In the genomic region with DNA sequence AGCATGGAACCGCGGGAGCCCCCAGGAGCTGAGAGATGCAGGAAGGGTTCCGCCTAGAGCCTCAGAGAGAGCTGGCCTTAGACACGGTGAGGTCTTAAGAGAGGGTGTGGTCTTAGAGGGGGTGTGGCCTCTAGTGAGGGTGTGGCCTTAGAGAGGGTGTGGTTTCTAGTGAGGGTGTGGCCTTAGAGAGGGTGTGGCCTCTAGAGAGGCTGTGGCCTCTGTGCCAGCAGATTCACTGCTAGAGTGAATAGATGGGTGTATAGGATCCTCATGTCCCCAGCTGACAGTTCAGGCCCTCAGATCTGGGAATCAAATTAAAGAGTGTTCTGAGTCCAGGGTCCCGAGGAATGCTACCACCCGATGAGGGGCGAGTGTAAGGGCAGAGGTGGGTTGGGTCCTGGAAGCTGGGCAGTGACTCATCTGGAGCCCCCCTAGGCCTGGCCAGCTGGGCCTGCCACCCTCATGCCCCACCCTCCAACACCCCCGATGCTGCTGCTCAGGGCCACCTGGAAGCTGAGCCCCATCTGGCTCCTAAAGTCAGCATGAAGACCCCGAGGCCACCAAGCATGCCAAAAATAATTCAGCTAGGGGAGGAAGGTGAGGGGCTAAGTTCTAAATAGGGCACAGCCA, we compare ENCODE assay signal across 7 cellular contexts. TPM values are rescaled to one million over a fixed set of nuclear protein-coding genes. Genes with fewer than 3 reads are reported as not detected.
DNase-seq lines count a peak whose midpoint lies in the region; ATAC-seq, FAIRE-seq and TF ChIP-seq lines count a peak whose summit lies in the region.

No MANE protein-coding gene starts in this region.

- peak; percentile 49 for FAIRE-seq in keratinocyte (lab: Jason Lieb, UNC)

- H3K4me3 ChIP-seq in keratinocyte (ENCODE audit: control insufficient read depth in 2 of 3, extremely low read depth in 1 of 3, insufficient read depth in 2 of 3, low read depth in 1 of 3, low read length in 3 of 3), result no peak overlapping the region
- H3K4me3 ChIP-seq in ovary, result no peak overlapping the region

- H3K9me1 ChIP-seq in keratinocyte (ENCODE audit: control insufficient read depth, extremely low read depth, insufficient read depth, low read length), result no peaks in the 10 kb centered on the region

- no peak overlapping the region for H3K9ac ChIP-seq in keratinocyte (ENCODE audit: control insufficient read depth, extremely low read depth, insufficient read depth, low read length)

- peaks cover 3% of the 10 kb centered on the region for H4K20me1 ChIP-seq in keratinocyte (ENCODE audit: control insufficient read depth, extremely low read depth, insufficient read depth, low read length)

- no peak overlapping the region for H2AFZ ChIP-seq in keratinocyte (ENCODE audit: control insufficient read depth, low read length)

- DNase-seq in GM10248 (ENCODE audit: extremely low spot score), result peak; percentile 50
- peak; percentile 14 for DNase-seq in LoVo (ENCODE audit: low spot score)
- peak; percentile 61 for DNase-seq in activated CD8-positive, alpha-beta T cell treated with anti-CD3 and anti-CD28 coated beads for 36 hours
- DNase-seq in keratinocyte (ENCODE audit: low read depth, low spot score), result no peak
- DNase-seq in pons (ENCODE audit: low spot score), result no peak
- no peak for DNase-seq in ovary

- intact Hi-C loops in activated CD8-positive, alpha-beta T cell treated with anti-CD3 and anti-CD28 coated beads for 36 hours (cut with micrococcal nuclease), result no loop called here
- intact Hi-C loops in ovary (cut with DNase I), result no loop called here

- no peak overlapping the region for H3K4me2 ChIP-seq in keratinocyte (ENCODE audit: control insufficient read depth, extremely low read depth, insufficient read depth, low read depth, low read length)

- H3K4me1 Mint-ChIP-seq in activated CD8-positive, alpha-beta T cell treated with anti-CD3 and anti-CD28 coated beads for 36 hours (ENCODE audit: low read depth), result peaks cover 6% of the 10 kb centered on the region

- TF ChIP-seq CTCF in GM10248 (IDR thresholded peaks at IDR 0.05; ENCODE audit: control extremely low read depth, extremely low read depth, low read depth, missing control alignments) (no peak), keratinocyte (optimal IDR thresholded peaks at IDR 0.05 in 1 of 3, IDR thresholded peaks at IDR 0.05 in 1 of 3, conservative IDR thresholded peaks at IDR 0.05 in 1 of 3; ENCODE audit: extremely low read depth in 1 of 3, insufficient read depth in 2 of 3, low read length in 3 of 3) (no peak), ovary (IDR thresholded peaks at IDR 0.05) (no peak)
- TF ChIP-seq CTCF in activated CD8-positive, alpha-beta T cell treated with anti-CD3 and anti-CD28 coated beads for 36 hours (IDR thresholded peaks at IDR 0.05), result no peak

- dilution Hi-C loops in keratinocyte (cut with MboI; ENCODE audit: extremely low pct_ligation_motif_present, low sequenced_read_pairs), result no loop called here

- CTCF ChIA-PET in GM10248 (lab: Yijun Ruan, JAX), result interaction anchor here (1.1 kb wide), 1 partner anchor 9 kb away, joined by 3 read pairs; no protein-coding TSS in a partner anchor
- CTCF ChIA-PET in activated CD8-positive, alpha-beta T cell treated with anti-CD3 and anti-CD28 coated beads for 36 hours (lab: Charles Lee), result interaction anchor here (1.5 to 3.0 kb wide), 2 partner anchors 53 to 61 kb away, joined by 4 to 20 read pairs; no protein-coding TSS in a partner anchor

- H3K27ac ChIP-seq in keratinocyte (ENCODE audit: control insufficient read depth, insufficient read depth, low read length) (no peak overlapping the region), ovary (no peak overlapping the region)

- no peak overlapping the region for H3K27ac Mint-ChIP-seq in activated CD8-positive, alpha-beta T cell treated with anti-CD3 and anti-CD28 coated beads for 36 hours

- H3K36me3 ChIP-seq in keratinocyte (ENCODE audit: control insufficient read depth in 2 of 2, extremely low read depth in 1 of 2, insufficient read depth in 2 of 2, low read length in 2 of 2) (no peaks in the 10 kb centered on the region), ovary (no peaks in the 10 kb centered on the region)

- WGBS in ovary, 3 donors, result 70 to 79% (median 71%) methylated on average over 8 to 9 of the region's 9 CpGs

- TF ChIP-seq EP300 in ovary (IDR thresholded peaks at IDR 0.05), result no peak

- no peaks in the 10 kb centered on the region for H3K36me3 Mint-ChIP-seq in activated CD8-positive, alpha-beta T cell treated with anti-CD3 and anti-CD28 coated beads for 36 hours (ENCODE audit: low read depth)

- H3K27me3 Mint-ChIP-seq in activated CD8-positive, alpha-beta T cell treated with anti-CD3 and anti-CD28 coated beads for 36 hours, result peaks cover 10% of the 10 kb centered on the region

- no peak for TF ChIP-seq POLR2A in ovary (IDR thresholded peaks at IDR 0.05)

- H3K79me2 ChIP-seq in keratinocyte (ENCODE audit: control insufficient read depth, insufficient read depth, low read length), result no peaks in the 10 kb centered on the region

- POLR2A ChIA-PET in GM10248 (lab: Yijun Ruan, JAX), result no interaction called here
- POLR2A ChIA-PET in activated CD8-positive, alpha-beta T cell treated with anti-CD3 and anti-CD28 coated beads for 36 hours (lab: Charles Lee), result no interaction called here

- H3K27me3 ChIP-seq in keratinocyte (ENCODE audit: control insufficient read depth, extremely low read depth, insufficient read depth, low read length) (peaks cover 39% of the 10 kb centered on the region), ovary (no peaks in the 10 kb centered on the region)

- no peaks in the 10 kb centered on the region for H3K9me3 Mint-ChIP-seq in activated CD8-positive, alpha-beta T cell treated with anti-CD3 and anti-CD28 coated beads for 36 hours

- no peak overlapping the region for H3K4me3 Mint-ChIP-seq in activated CD8-positive, alpha-beta T cell treated with anti-CD3 and anti-CD28 coated beads for 36 hours

- H3K4me1 ChIP-seq in keratinocyte (ENCODE audit: control insufficient read depth, extremely low read depth, insufficient read depth, low read length) (peaks cover 16% of the 10 kb centered on the region), ovary (ENCODE audit: insufficient read depth) (peaks cover 2% of the 10 kb centered on the region)

- H3K9me3 ChIP-seq in keratinocyte (ENCODE audit: control insufficient read depth, low read depth, low read length) (peaks cover 5% of the 10 kb centered on the region), ovary (no peaks in the 10 kb centered on the region)

- ATAC-seq in activated CD8-positive, alpha-beta T cell treated with anti-CD3 and anti-CD28 coated beads for 36 hours, result peak; percentile 99
- no peak for ATAC-seq in HG03457 (IDR thresholded peaks at IDR 0.05; ENCODE audit: unreplicated experiment)

RNA-seq across cellular contexts. Expression of a gene that starts 49.5 kb away (rescaled TPM):
- total RNA-seq in activated CD8-positive, alpha-beta T cell treated with anti-CD3 and anti-CD28 coated beads for 36 hours, result 1 to 10 TPM; 8.1 to 8.2 TPM
- polyA plus RNA-seq in keratinocyte (0.01 TPM in 2 of 3 replicates, not detected in the other), ovary (10 to 100 TPM; 44.2 to 58.6 TPM)
- 0.86 TPM for polyA plus RNA-seq in keratinocyte (2011; ENCODE audit: low read depth)
- polyA plus RNA-seq in keratinocyte (2011; cell fraction: cytosol; rRNA removed), result 0.02 and 0.08 TPM in 2 replicates
- polyA plus RNA-seq in keratinocyte (2011; cell fraction: nucleus; rRNA removed), result 0.11 and 0.15 TPM in 2 replicates
- 0.63 and 1.9 TPM in 2 replicates for polyA plus RNA-seq in keratinocyte (2012; ENCODE audit: low replicate concordance)
- 0.85 TPM in 1 of 3 replicates, not detected in the others for polyA minus RNA-seq in keratinocyte
- polyA minus RNA-seq in keratinocyte (2011; cell fraction: cytosol; rRNA and poly(A)+ RNA removed), result not detected
- polyA minus RNA-seq in keratinocyte (2011; cell fraction: nucleus; rRNA and poly(A)+ RNA removed), result 0.11 TPM in 1 of 2 replicates, not detected in the other
- 100 to 1,000 TPM in 5 of 7 donors, 10 to 100 TPM in 2; 21.7 to 412 (median 172) TPM for total RNA-seq in ovary

Comparison
In these comparisons a context has a peak if more than half of its experiments do, and no peak if none do; other contexts are left out.
1. DNase-seq: peak in GM10248 (single experiment), LoVo (single experiment) and activated CD8-positive, alpha-beta T cell treated with anti-CD3 and anti-CD28 coated beads for 36 hours (single experiment); none in keratinocyte (single experiment), pons (single experiment) and ovary (0 of 5).